Comparison of ENCODE assay signal across 24 cellular contexts in the genomic region with DNA sequence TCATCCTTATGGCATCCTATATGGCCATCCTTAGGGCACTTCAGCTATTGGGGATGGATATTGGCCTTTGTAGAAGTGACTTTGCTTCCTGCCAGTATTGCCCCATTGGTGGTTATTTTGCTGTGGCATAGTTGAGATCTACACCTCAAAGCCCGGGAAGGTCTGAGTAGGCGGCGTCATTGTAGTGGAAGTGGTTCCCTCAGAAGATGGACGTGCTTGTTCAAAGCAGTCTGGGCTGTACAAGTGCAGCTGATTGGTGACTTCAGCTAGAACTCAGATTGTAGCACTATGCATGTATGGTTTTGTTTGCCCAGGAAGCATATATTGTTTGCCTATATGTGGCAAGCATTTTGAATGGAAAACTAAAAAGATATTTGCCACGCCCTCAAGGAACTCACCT.
DNase-seq lines count a peak whose midpoint lies in the region; ATAC-seq and TF ChIP-seq lines count a peak whose summit lies in the region.
"Had no signal": no experiment of that assay in that cellular context is flagged by ENCODE, and none has a peak within 500 bp of the region (broad histone marks: within the 10 kb centered on the region; RNA-seq: fewer than 3 reads in every experiment).

No MANE protein-coding gene starts in this region.

- H3K9me3 Mint-ChIP-seq in activated CD4-positive, alpha-beta T cell treated with anti-CD3 and anti-CD28 coated beads for 36 hours (ENCODE audit: low read depth), result no peaks in the 10 kb centered on the region

- H3K4me3 Mint-ChIP-seq in activated CD4-positive, alpha-beta T cell treated with anti-CD3 and anti-CD28 coated beads for 36 hours, result no peak overlapping the region
- H3K4me3 Mint-ChIP-seq: B cell had no signal

- H3K4me1 ChIP-seq in esophagus muscularis mucosa (peaks cover 7 to 57% (median 48%) of the 10 kb centered on the region in 4 donors), ovary (ENCODE audit: insufficient read depth) (no peaks in the 10 kb centered on the region)

- WGBS in esophagus muscularis mucosa, result 76% methylated on average over 5 of the region's 5 CpGs
- WGBS in ovary, 3 donors, result 89 to 98% (median 96%) methylated on average over 5 of the region's 5 CpGs

- H3K36me3 Mint-ChIP-seq in activated CD4-positive, alpha-beta T cell treated with anti-CD3 and anti-CD28 coated beads for 36 hours (ENCODE audit: low read depth), result peaks cover 39% of the 10 kb centered on the region

- peak; percentile 17 for DNase-seq in activated CD4-positive, alpha-beta T cell treated with anti-CD3 and anti-CD28 coated beads for 36 hours
- DNase-seq in activated CD4-positive, alpha-beta T cell treated with anti-CD3 and anti-CD28 coated beads, Interleukin-2, amount 50 U/mL, for 48 hours, result no peak
- peak; percentile 8 for DNase-seq in stimulated activated CD4-positive, alpha-beta T cell treated with anti-CD3 and anti-CD28 coated beads, Interleukin-15, amount 100 ng/mL, for 24 hours
- DNase-seq in stimulated activated CD4-positive, alpha-beta T cell treated with anti-CD3 and anti-CD28 coated beads, Interleukin-12 subunit alpha, Interleukin-12 subunit beta, amount 100 ng/mL, for 4 hours, result no peak
- DNase-seq in esophagus muscularis mucosa (ENCODE audit: extremely low spot score), result peak; percentile 78
- no peak for DNase-seq in ovary
- DNase-seq: DMS153, DND-41, GM23248, H7, KBM-7, MM.1S, NCI-H2029, NCI-H446, NCI-H526, NCI-H82, Right ventricle myocardium superior, RPMI8226 had no signal

- ATAC-seq in activated CD4-positive, alpha-beta T cell treated with anti-CD3 and anti-CD28 coated beads for 36 hours, result no peak
- ATAC-seq in HG03039 (IDR thresholded peaks at IDR 0.05; ENCODE audit: unreplicated experiment), result no peak

- intact Hi-C loops in activated CD4-positive, alpha-beta T cell treated with anti-CD3 and anti-CD28 coated beads for 36 hours (cut with DNase I, micrococcal nuclease), result no loop called here
- intact Hi-C loops in esophagus muscularis mucosa (cut with DNase I) (no loop called here), ovary (cut with DNase I) (no loop called here)

- H3K27me3 Mint-ChIP-seq in activated CD4-positive, alpha-beta T cell treated with anti-CD3 and anti-CD28 coated beads for 36 hours, result no peaks in the 10 kb centered on the region
- H3K27me3 Mint-ChIP-seq: B cell had no signal

- CTCF ChIA-PET in activated CD4-positive, alpha-beta T cell treated with anti-CD3 and anti-CD28 coated beads for 36 hours (lab: Charles Lee), result no interaction called here

- no peak overlapping the region for H3K27ac ChIP-seq in esophagus muscularis mucosa (replicated peaks in 1 of 4)
- H3K27ac ChIP-seq in temporal lobe (ENCODE audit: low read depth, low read length), result peak overlapping the region; percentile 42
- H3K27ac ChIP-seq in ovary, result no peak overlapping the region
- H3K27ac ChIP-seq: 22Rv1, C4-2B, GM23248, SJSA1 had no signal

- POLR2A ChIA-PET in activated CD4-positive, alpha-beta T cell treated with anti-CD3 and anti-CD28 coated beads for 36 hours (lab: Charles Lee), result no interaction called here

- no peak overlapping the region for H3K27ac Mint-ChIP-seq in activated CD4-positive, alpha-beta T cell treated with anti-CD3 and anti-CD28 coated beads for 36 hours
- H3K27ac Mint-ChIP-seq: B cell had no signal

- H3K4me1 Mint-ChIP-seq in activated CD4-positive, alpha-beta T cell treated with anti-CD3 and anti-CD28 coated beads for 36 hours, result peaks cover 32% of the 10 kb centered on the region

- TF ChIP-seq EP300 in esophagus muscularis mucosa (IDR thresholded peaks at IDR 0.05), result no peak
- TF ChIP-seq EP300 in ovary (IDR thresholded peaks at IDR 0.05), result no peak

- H3K27me3 ChIP-seq in esophagus muscularis mucosa (no peaks in the 10 kb centered on the region), ovary (no peaks in the 10 kb centered on the region)
- H3K27me3 ChIP-seq: SJSA1 had no signal

- H3K9me3 ChIP-seq in esophagus muscularis mucosa (no peaks in the 10 kb centered on the region), ovary (no peaks in the 10 kb centered on the region)
- H3K9me3 ChIP-seq: SJSA1 had no signal

- TF ChIP-seq CTCF in esophagus muscularis mucosa (IDR thresholded peaks at IDR 0.05) (no peak), ovary (IDR thresholded peaks at IDR 0.05) (no peak)

- H3K4me3 ChIP-seq in esophagus muscularis mucosa (no peak overlapping the region), ovary (no peak overlapping the region)
- H3K4me3 ChIP-seq: GM23248, SJSA1 had no signal

- H3K36me3 ChIP-seq in esophagus muscularis mucosa (peaks cover 14 to 18% (median 17%) of the 10 kb centered on the region in 4 donors), ovary (no peaks in the 10 kb centered on the region)

- no peak for TF ChIP-seq POLR2A in esophagus muscularis mucosa (IDR thresholded peaks at IDR 0.05; ENCODE audit: low read depth)
- TF ChIP-seq POLR2A in ovary (IDR thresholded peaks at IDR 0.05), result no peak

Comparison
In these comparisons a context has a peak if more than half of its experiments do, and no peak if none do; other contexts are left out.
1. DNase-seq: peak in activated CD4-positive, alpha-beta T cell treated with anti-CD3 and anti-CD28 coated beads for 36 hours (single experiment), stimulated activated CD4-positive, alpha-beta T cell treated with anti-CD3 and anti-CD28 coated beads, Interleukin-15, amount 100 ng/mL, for 24 hours (single experiment) and esophagus muscularis mucosa (single experiment); none in activated CD4-positive, alpha-beta T cell treated with anti-CD3 and anti-CD28 coated beads, Interleukin-2, amount 50 U/mL, for 48 hours (0 of 2), stimulated activated CD4-positive, alpha-beta T cell treated with anti-CD3 and anti-CD28 coated beads, Interleukin-12 subunit alpha, Interleukin-12 subunit beta, amount 100 ng/mL, for 4 hours (single experiment) and ovary (0 of 5).